In genomic region chr21:45136927-45137611, GRCh38 we compare ENCODE assay signal across 8 cellular contexts.
A peak's percentile ranks its signal among the peaks of the same experiment; 100 is the strongest.
DNase-seq lines count a peak whose midpoint lies in the region; ATAC-seq and TF ChIP-seq lines count a peak whose summit lies in the region.

No MANE protein-coding gene starts in this region.

- TF ChIP-seq EP300 in upper lobe of left lung (IDR thresholded peaks at IDR 0.05) = no peak

- DNase-seq in DMS53 (lab: John Stamatoyannopoulos, UW) = peak; percentile 81
- peak; percentile 70 to 85 for DNase-seq in Kasumi-1 (lab: John Stamatoyannopoulos, UW)
- peak; percentile 19 for DNase-seq in SIG-M5 (lab: John Stamatoyannopoulos, UW)
- peak; percentile 68 for DNase-seq in activated naive CD4-positive, alpha-beta T cell treated with Interleukin-2 at 50 U/mL for 16 hours
- peak; percentile 65 for DNase-seq in glomerular endothelial cell (ENCODE audit: extremely low read depth, low read depth, low spot score)
- DNase-seq in upper lobe of left lung = peak in 1 of 2 donors; percentile 73

- no peak for TF ChIP-seq POLR2A in upper lobe of left lung (IDR thresholded peaks at IDR 0.05)

- no peaks in the 10 kb centered on the region for H3K79me2 ChIP-seq in parathyroid adenoma

- H3K27ac ChIP-seq in parathyroid adenoma (no peak overlapping the region), upper lobe of left lung (no peak overlapping the region)

- no peaks in the 10 kb centered on the region for H3K4me1 ChIP-seq in parathyroid adenoma
- H3K4me1 ChIP-seq in upper lobe of left lung = peaks cover 15 to 28% (median 17%) of the 10 kb centered on the region in 4 donors

- H3K9me3 ChIP-seq in parathyroid adenoma (ENCODE audit: control insufficient read depth, low read length) (no peaks in the 10 kb centered on the region), upper lobe of left lung (no peaks in the 10 kb centered on the region)

- ATAC-seq in upper lobe of left lung (ENCODE audit: low FRiP score in 2 of 2) (peak; percentile 70 to 77), GM18517 (IDR thresholded peaks at IDR 0.05; ENCODE audit: unreplicated experiment) (no peak)

- TF ChIP-seq CTCF in parathyroid adenoma (IDR thresholded peaks at IDR 0.05) = peak; percentile 61
- peak; percentile 62 to 79 (median 68) for TF ChIP-seq CTCF in upper lobe of left lung (IDR thresholded peaks at IDR 0.05)

- H3K36me3 ChIP-seq in parathyroid adenoma (ENCODE audit: control insufficient read depth, insufficient read depth, low read length) (no peaks in the 10 kb centered on the region), upper lobe of left lung (peaks cover 0 to 14% (median 2%) of the 10 kb centered on the region in 4 donors)

- no peak overlapping the region for H3K9ac ChIP-seq in parathyroid adenoma

- H3K4me2 ChIP-seq in parathyroid adenoma (ENCODE audit: low read length) = no peak overlapping the region

- H3K27me3 ChIP-seq in parathyroid adenoma (ENCODE audit: control insufficient read depth, insufficient read depth, low read length) = no peaks in the 10 kb centered on the region
- no peaks in the 10 kb centered on the region for H3K27me3 ChIP-seq in upper lobe of left lung

- WGBS in upper lobe of left lung, 2 donors = 46 to 53% methylated on average over 7 to 10 of the region's 11 CpGs

- H3K4me3 ChIP-seq in parathyroid adenoma (ENCODE audit: low read depth, low read length) (no peak overlapping the region), upper lobe of left lung (no peak overlapping the region)

- no peak overlapping the region for H2AFZ ChIP-seq in parathyroid adenoma
